In genomic region chr12:105812356-105812755, GRCh38 we compare ENCODE assay signal across 22 cellular contexts.
A peak's percentile ranks its signal among the peaks of the same experiment; 100 is the strongest.
DNase-seq lines count a peak whose midpoint lies in the region; TF ChIP-seq lines count a peak whose summit lies in the region.
"Had no signal": no experiment of that assay in that cellular context is flagged by ENCODE, and none has a peak within 500 bp of the region (broad histone marks: within the 10 kb centered on the region; RNA-seq: fewer than 3 reads in every experiment).

No MANE protein-coding gene starts in this region.

- TF ChIP-seq CTCF in nephron (IDR thresholded peaks at IDR 0.05; ENCODE audit: unreplicated experiment in 3 of 3) (no peak), tibial artery (IDR thresholded peaks at IDR 0.05) (no peak)

- H3K27ac ChIP-seq in tibial artery, result peak overlapping the region; percentile 19 to 31
- H3K27ac ChIP-seq: BLaER1 treated with 17β-estradiol and CSF1 and Interleukin-3, amounts not matched to agents 10 nM and 100 nM; GM23248 had no signal

- DNase-seq in G401 (ENCODE audit: low spot score) (peak; percentile 32), cerebellar cortex (ENCODE audit: low spot score) (peak; percentile 32), tibial artery (no peak), NCI-H2227 treated with DMSO at 0.1 percent for 48 hours (lab: John Stamatoyannopoulos, UW) (no peak), ACHN (no peak), activated gamma-delta T cell (lab: John Stamatoyannopoulos, UW) (no peak)
- DNase-seq: CD4-positive, alpha-beta T cell; GM23248; H9; IMR-90; KG1; MG63; NCI-H1417 treated with DMSO at 0.1 percent for 48 hours; NCI-H187; NCI-H2081 treated with DMSO at 0.1 percent for 48 hours; NCI-H2171; NCI-H524 treated with DMSO at 0.1 percent for 48 hours; NCI-H774; NK-92 treated with Interleukin-12 subunit alpha and Interleukin-12 subunit beta, amount 100 ng/mL, for 24 hours; PC-3 had no signal

- H3K4me3 ChIP-seq in tibial artery, result no peak overlapping the region
- H3K4me3 ChIP-seq: BLaER1 treated with 17β-estradiol and CSF1 and Interleukin-3, amounts not matched to agents 10 nM and 100 nM; GM23248; MG63 had no signal

- intact Hi-C loops in tibial artery (cut with DNase I; ENCODE audit: low total_unique reads), result loop anchor here (10.0 kb wide), 1 partner anchor 322 kb away; the partner anchor contains the start of gene NUAK1

- no peaks in the 10 kb centered on the region for H3K36me3 Mint-ChIP-seq in nephron (ENCODE audit: low read depth)

- peaks cover 4% of the 10 kb centered on the region for H3K27me3 Mint-ChIP-seq in nephron (ENCODE audit: low read depth)

- H3K36me3 ChIP-seq in tibial artery, result no peaks in the 10 kb centered on the region
- H3K36me3 ChIP-seq: BLaER1 treated with 17β-estradiol and CSF1 and Interleukin-3, amounts not matched to agents 10 nM and 100 nM; MG63 had no signal

- no peaks in the 10 kb centered on the region for H3K9me3 ChIP-seq in tibial artery
- H3K9me3 ChIP-seq: BLaER1 treated with 17β-estradiol and CSF1 and Interleukin-3, amounts not matched to agents 10 nM and 100 nM; MG63 had no signal

- peak overlapping the region in 2 of 3 experiments; percentile 4 to 59 for H3K27ac Mint-ChIP-seq in nephron
- H3K27ac Mint-ChIP-seq: CD4-positive, alpha-beta T cell; H9 had no signal

- no peak overlapping the region for H3K4me3 Mint-ChIP-seq in nephron
- H3K4me3 Mint-ChIP-seq: CD4-positive, alpha-beta T cell; H9 had no signal

- in situ Hi-C loops in G401 (cut with HindIII; ENCODE audit: low sequenced_read_pairs), result no loop called here
- in situ Hi-C loops in ACHN (cut with HindIII; ENCODE audit: low pct_ligation_motif_present, low pct_unique_long_range_greater_than_20kb, low sequenced_read_pairs), result no loop called here

- peaks cover 0 to 39% (median 18%) of the 10 kb centered on the region in 4 donors for H3K4me1 ChIP-seq in tibial artery

- H3K9me3 Mint-ChIP-seq in nephron, result no peaks in the 10 kb centered on the region
- H3K9me3 Mint-ChIP-seq: H9 had no signal

- H3K27me3 ChIP-seq in tibial artery, result no peaks in the 10 kb centered on the region
- H3K27me3 ChIP-seq: BLaER1 treated with 17β-estradiol and CSF1 and Interleukin-3, amounts not matched to agents 10 nM and 100 nM; MG63 had no signal

- H3K4me1 Mint-ChIP-seq in nephron, result peaks cover 30% of the 10 kb centered on the region

Comparison
In these comparisons a context has a peak if more than half of its experiments do, and no peak if none do; other contexts are left out.
1. DNase-seq: peak in G401 (single experiment) and cerebellar cortex (single experiment); none in tibial artery (0 of 2), NCI-H2227 treated with DMSO at 0.1 percent for 48 hours (single experiment), ACHN (single experiment) and activated gamma-delta T cell (single experiment).